ENCODE assay signal across 8 cellular contexts in genomic region chr21:33383056-33383888, GRCh38. TPM values are rescaled to one million over a fixed set of nuclear protein-coding genes. Genes with fewer than 3 reads are reported as not detected.
A peak's percentile ranks its signal among the peaks of the same experiment; 100 is the strongest.
DNase-seq lines count a peak whose midpoint lies in the region; ATAC-seq and TF ChIP-seq lines count a peak whose summit lies in the region.

No MANE protein-coding gene starts in this region.

- no peaks in the 10 kb centered on the region for H3K27me3 ChIP-seq in DOHH2 (ENCODE audit: control insufficient read depth, low read length)
- no peaks in the 10 kb centered on the region for H3K27me3 ChIP-seq in Karpas-422 (ENCODE audit: low read length)
- H3K27me3 ChIP-seq in effector memory CD4-positive, alpha-beta T cell (replicated peaks; ENCODE audit: control insufficient read depth, insufficient read depth, low read length, poor library complexity, severe bottlenecking): no peaks in the 10 kb centered on the region

- H3K4me2 ChIP-seq in DOHH2 (ENCODE audit: low read length) (peak overlapping the region; percentile 89), Karpas-422 (ENCODE audit: low read depth, low read length, poor library complexity, severe bottlenecking) (peak overlapping the region; percentile 95)

- H3K9me3 Mint-ChIP-seq in naive thymus-derived CD8-positive, alpha-beta T cell: peaks cover 0 to 2% (median 0%) of the 10 kb centered on the region in 9 donors

- H3K9me2 ChIP-seq in DOHH2 (replicated peaks; ENCODE audit: control insufficient read depth, low read length) (no peaks in the 10 kb centered on the region), Karpas-422 (replicated peaks; ENCODE audit: insufficient read depth, low read length) (no peaks in the 10 kb centered on the region)

- H3K27me3 Mint-ChIP-seq in naive thymus-derived CD8-positive, alpha-beta T cell: peaks cover 0 to 1% (median 0%) of the 10 kb centered on the region in 5 donors

- H3F3A ChIP-seq in DOHH2 (ENCODE audit: control insufficient read depth, insufficient read depth): peaks cover 42% of the 10 kb centered on the region

- peak overlapping the region; percentile 77 to 92 (median 88) for H3K4me3 Mint-ChIP-seq in naive thymus-derived CD8-positive, alpha-beta T cell

- H3K4me3 ChIP-seq in DOHH2 (ENCODE audit: low read length) (peak overlapping the region; percentile 83), Karpas-422 (ENCODE audit: low read length) (peak overlapping the region; percentile 68)
- peak overlapping the region; percentile 56 for H3K4me3 ChIP-seq in effector memory CD4-positive, alpha-beta T cell (ENCODE audit: insufficient read depth, low read depth, low read length, poor library complexity, severe bottlenecking)

- H3K36me3 Mint-ChIP-seq in naive thymus-derived CD8-positive, alpha-beta T cell: no peaks in the 10 kb centered on the region

- H3K27ac ChIP-seq in DOHH2 (ENCODE audit: low read depth, low read length) (peak overlapping the region; percentile 96), Karpas-422 (ENCODE audit: low read length) (peak overlapping the region; percentile 95)
- peak overlapping the region; percentile 52 for H3K27ac ChIP-seq in effector memory CD4-positive, alpha-beta T cell (ENCODE audit: insufficient read depth, low read length, poor library complexity, severe bottlenecking)

- DNase-seq in Karpas-422 (peak; percentile 85), stromal cell of bone marrow (ENCODE audit: low read depth) (peak; percentile 57), GM19238 (ENCODE audit: insufficient read length, low spot score) (no peak)
- DNase-seq in activated CD4-positive, alpha-beta T cell treated with anti-CD3 and anti-CD28 coated beads for 4 hours: peak; percentile 69 to 75
- peak; percentile 72 to 79 (median 78) for DNase-seq in effector memory CD4-positive, alpha-beta T cell
- peak; percentile 22 to 74 (median 46) for DNase-seq in naive thymus-derived CD8-positive, alpha-beta T cell

- peak; percentile 68 for ATAC-seq in GM21737 (IDR thresholded peaks at IDR 0.05; ENCODE audit: unreplicated experiment)
- ATAC-seq in naive thymus-derived CD8-positive, alpha-beta T cell: peak; percentile 35 to 36

- H3K79me2 ChIP-seq in DOHH2 (ENCODE audit: control insufficient read depth, low read length): peaks cover 9% of the 10 kb centered on the region; the same call in 1 of the 2 replicates
- no peaks in the 10 kb centered on the region for H3K79me2 ChIP-seq in Karpas-422 (ENCODE audit: low read length)

- H3K4me1 Mint-ChIP-seq in naive thymus-derived CD8-positive, alpha-beta T cell: peaks cover 25 to 75% (median 67%) of the 10 kb centered on the region in 4 donors

- H3K4me1 ChIP-seq in DOHH2 (ENCODE audit: control insufficient read depth, low read length): peaks cover 89% of the 10 kb centered on the region
- peaks cover 47% of the 10 kb centered on the region for H3K4me1 ChIP-seq in Karpas-422 (ENCODE audit: low read length)
- H3K4me1 ChIP-seq in effector memory CD4-positive, alpha-beta T cell (ENCODE audit: control insufficient read depth, insufficient read depth, low read length, poor library complexity, severe bottlenecking): peaks cover 47% of the 10 kb centered on the region

- peak overlapping the region; percentile 73 for H3K9ac ChIP-seq in Karpas-422 (ENCODE audit: low read length)

- POLR2A ChIA-PET in naive thymus-derived CD8-positive, alpha-beta T cell (lab: Charles Lee): interaction anchor here (0.6 to 3.9 kb wide), 7 partner anchors 19 to 655 kb away, joined by 3 to 46 read pairs (median 5); partner anchors contain the start of genes GART, IFNAR1, SON and SYNJ1

- H3K9me3 ChIP-seq in DOHH2 (ENCODE audit: control insufficient read depth, insufficient read depth, low read length): no peaks in the 10 kb centered on the region
- H3K9me3 ChIP-seq in Karpas-422 (ENCODE audit: low read length): no peaks in the 10 kb centered on the region
- no peaks in the 10 kb centered on the region for H3K9me3 ChIP-seq in effector memory CD4-positive, alpha-beta T cell (ENCODE audit: control insufficient read depth, low read length)

- peak overlapping the region; percentile 98 for H2AFZ ChIP-seq in Karpas-422 (ENCODE audit: low read length)

- H3K27ac Mint-ChIP-seq in naive thymus-derived CD8-positive, alpha-beta T cell: peak overlapping the region; percentile 61 to 95 (median 89)

- TF ChIP-seq CTCF in DOHH2 (IDR thresholded peaks at IDR 0.05; ENCODE audit: low read depth, low read length, poor library complexity, severe bottlenecking): no peak

- H3K36me3 ChIP-seq in DOHH2 (ENCODE audit: control insufficient read depth, low read length) (no peaks in the 10 kb centered on the region; the same call in 1 of the 2 replicates), Karpas-422 (ENCODE audit: insufficient read depth, low read length) (no peaks in the 10 kb centered on the region)
- no peaks in the 10 kb centered on the region for H3K36me3 ChIP-seq in effector memory CD4-positive, alpha-beta T cell (ENCODE audit: control insufficient read depth, insufficient read depth, low read length)

- H4K20me1 ChIP-seq in DOHH2 (ENCODE audit: control insufficient read depth, insufficient read depth, low read depth, low read length): no peaks in the 10 kb centered on the region
- H4K20me1 ChIP-seq in Karpas-422 (ENCODE audit: insufficient read depth, low read depth, low read length): no peaks in the 10 kb centered on the region

RNA-seq across cellular contexts. Expression of gene IFNGR2, which starts 19.9 kb away (rescaled TPM):
- total RNA-seq in Karpas-422 (2014; rRNA removed; shearing (Covaris generic); ENCODE audit: low replicate concordance): 30.4 and 52.1 TPM in 2 replicates
- total RNA-seq in naive thymus-derived CD8-positive, alpha-beta T cell: 10 to 100 TPM; 24.4 to 27.8 TPM
- polyA plus RNA-seq in naive thymus-derived CD8-positive, alpha-beta T cell: 10 to 100 TPM; 11.3 to 30.9 (median 23.0) TPM

RNA-seq across cellular contexts. Expression of gene IFNAR1, which starts 58.5 kb away (rescaled TPM):
- 6.8 and 10.5 TPM in 2 replicates for total RNA-seq in Karpas-422 (2014; rRNA removed; shearing (Covaris generic); ENCODE audit: low replicate concordance)
- 10 to 100 TPM; 50.1 to 53.7 TPM for total RNA-seq in naive thymus-derived CD8-positive, alpha-beta T cell
- polyA plus RNA-seq in naive thymus-derived CD8-positive, alpha-beta T cell: 10 to 100 TPM; 48.7 to 69.0 (median 51.8) TPM
